In the genomic region with DNA sequence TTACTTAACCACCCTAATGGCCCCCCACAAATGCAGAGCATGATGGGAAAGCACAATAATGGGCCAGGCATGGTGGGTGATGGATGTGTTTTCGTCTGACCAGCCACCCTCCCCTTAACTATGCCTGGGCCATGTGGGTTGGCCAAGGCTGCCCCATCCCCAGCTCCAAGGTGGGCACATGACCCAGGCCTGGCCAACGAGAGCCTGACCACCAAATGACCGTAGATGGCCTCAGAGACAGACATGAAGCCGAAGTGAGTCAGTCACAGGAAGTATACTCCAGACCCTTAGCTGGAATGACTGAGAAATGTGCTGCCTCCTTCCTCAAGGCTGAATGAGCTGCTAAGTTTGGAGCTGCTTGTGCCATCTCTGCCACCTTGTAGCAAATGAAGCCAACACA, we compare ENCODE assay signal across 1 cellular context.
A peak's percentile ranks its signal among the peaks of the same experiment; 100 is the strongest.
TF ChIP-seq lines count a peak whose summit lies in the region.

No MANE protein-coding gene starts in this region.

TF ChIP-seq in IMR-90, 13 proteins besides CTCF, POLR2A, EP300 and RAD21:
- TF ChIP-seq, protein P1, sequence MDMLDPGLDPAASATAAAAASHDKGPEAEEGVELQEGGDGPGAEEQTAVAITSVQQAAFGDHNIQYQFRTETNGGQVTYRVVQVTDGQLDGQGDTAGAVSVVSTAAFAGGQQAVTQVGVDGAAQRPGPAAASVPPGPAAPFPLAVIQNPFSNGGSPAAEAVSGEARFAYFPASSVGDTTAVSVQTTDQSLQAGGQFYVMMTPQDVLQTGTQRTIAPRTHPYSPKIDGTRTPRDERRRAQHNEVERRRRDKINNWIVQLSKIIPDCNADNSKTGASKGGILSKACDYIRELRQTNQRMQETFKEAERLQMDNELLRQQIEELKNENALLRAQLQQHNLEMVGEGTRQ (IDR thresholded peaks at IDR 0.05; ENCODE audit: low read depth, low read length) = 0 out of 2 replicates have a peak, but pooled peaks have one; percentile 41
- TF ChIP-seq, protein P2, sequence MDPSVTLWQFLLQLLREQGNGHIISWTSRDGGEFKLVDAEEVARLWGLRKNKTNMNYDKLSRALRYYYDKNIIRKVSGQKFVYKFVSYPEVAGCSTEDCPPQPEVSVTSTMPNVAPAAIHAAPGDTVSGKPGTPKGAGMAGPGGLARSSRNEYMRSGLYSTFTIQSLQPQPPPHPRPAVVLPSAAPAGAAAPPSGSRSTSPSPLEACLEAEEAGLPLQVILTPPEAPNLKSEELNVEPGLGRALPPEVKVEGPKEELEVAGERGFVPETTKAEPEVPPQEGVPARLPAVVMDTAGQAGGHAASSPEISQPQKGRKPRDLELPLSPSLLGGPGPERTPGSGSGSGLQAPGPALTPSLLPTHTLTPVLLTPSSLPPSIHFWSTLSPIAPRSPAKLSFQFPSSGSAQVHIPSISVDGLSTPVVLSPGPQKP (IDR thresholded peaks at IDR 0.05; ENCODE audit: borderline replicate concordance, low read depth, low read length) = no peak
